ENCODE assay signal across 13 cellular contexts in the genomic region with DNA sequence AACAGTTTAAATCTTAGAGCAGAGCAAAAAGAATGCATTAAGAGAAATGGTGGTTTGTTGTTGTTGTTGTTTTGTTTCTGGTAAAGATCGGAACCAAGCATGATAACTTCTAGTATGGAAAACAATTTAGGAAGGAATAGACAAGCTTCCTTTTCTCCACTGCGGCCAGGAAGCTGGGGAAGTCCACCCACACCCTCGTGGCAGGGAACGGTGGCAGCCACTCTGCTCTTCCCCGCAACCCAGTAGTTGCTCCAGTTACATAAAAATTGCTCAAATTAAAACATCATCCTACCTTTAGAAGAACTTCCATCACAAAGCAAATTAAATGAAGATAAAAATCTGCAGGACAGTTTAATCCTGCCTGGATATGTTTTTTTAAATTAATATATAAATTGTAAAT.
DNase-seq lines count a peak whose midpoint lies in the region; ATAC-seq and TF ChIP-seq lines count a peak whose summit lies in the region.
"Had no signal": no experiment of that assay in that cellular context is flagged by ENCODE, and none has a peak within 500 bp of the region (broad histone marks: within the 10 kb centered on the region; RNA-seq: fewer than 3 reads in every experiment).

No MANE protein-coding gene starts in this region.

- no peaks in the 10 kb centered on the region for H3K9me3 ChIP-seq in SK-N-SH
- no peaks in the 10 kb centered on the region for H3K9me3 ChIP-seq in esophagus squamous epithelium
- H3K9me3 ChIP-seq in transverse colon: no peaks in the 10 kb centered on the region

- TF ChIP-seq RAD21 in SK-N-SH (IDR thresholded peaks at IDR 0.05; ENCODE audit: low read length): no peak

- no peak for ATAC-seq in SK-N-SH treated with all-trans-retinoic acid at 6 μM for 48 hours
- no peak for ATAC-seq in naive thymus-derived CD8-positive, alpha-beta T cell

- H3F3A ChIP-seq in SK-N-SH (replicated peaks; ENCODE audit: insufficient read depth): peaks cover 23% of the 10 kb centered on the region

- DNase-seq in SK-N-SH (no peak), esophagus squamous epithelium (lab: John Stamatoyannopoulos, UW) (no peak), transverse colon (no peak), nephron progenitor cell (no peak), NCI-H748 (lab: John Stamatoyannopoulos, UW; ENCODE audit: unreplicated experiment) (no peak)
- DNase-seq in naive thymus-derived CD8-positive, alpha-beta T cell: no peak
- no peak for DNase-seq in activated naive CD4-positive, alpha-beta T cell treated with anti-CD3 and anti-CD28 coated beads for 36 hours
- DNase-seq: NCI-H1930, SHP77 treated with DMSO at 0.1 percent for 48 hours, substantia nigra had no signal

- peak overlapping the region; percentile 46; the same call in 1 of the 2 replicates for H3K4me2 ChIP-seq in SK-N-SH

- H3K27ac ChIP-seq in SK-N-SH (ENCODE audit: low read depth in 2 of 2, low read length in 1 of 2) (no peak overlapping the region; a peak in 1 of 4 replicates), esophagus squamous epithelium (peak overlapping the region in 3 of 4 donors; percentile 63 to 78 (median 65)), transverse colon (peak overlapping the region; percentile 63 to 76 (median 72))
- H3K27ac ChIP-seq: 22Rv1 had no signal

- no peak overlapping the region for H2AFZ ChIP-seq in SK-N-SH (ENCODE audit: low read depth)

- peak overlapping the region in 1 of 10 donors; percentile 38 for H3K4me3 Mint-ChIP-seq in naive thymus-derived CD8-positive, alpha-beta T cell
- no peak overlapping the region for H3K4me3 Mint-ChIP-seq in nephron progenitor cell
- no peak overlapping the region for H3K4me3 Mint-ChIP-seq in activated naive CD4-positive, alpha-beta T cell treated with anti-CD3 and anti-CD28 coated beads for 36 hours

- H3K9me2 ChIP-seq in SK-N-SH: no peaks in the 10 kb centered on the region

- H3K27me3 ChIP-seq in SK-N-SH (ENCODE audit: insufficient read depth) (no peaks in the 10 kb centered on the region), esophagus squamous epithelium (no peaks in the 10 kb centered on the region), transverse colon (no peaks in the 10 kb centered on the region)

- H3K4me1 ChIP-seq in SK-N-SH (ENCODE audit: control insufficient read depth in 1 of 2, insufficient read depth in 2 of 2, low read depth in 1 of 2, low read length in 1 of 2) (peaks cover 22 to 51% of the 10 kb centered on the region in 2 experiments), esophagus squamous epithelium (peaks cover 51 to 79% (median 55%) of the 10 kb centered on the region in 3 donors), transverse colon (peaks cover 18 to 74% (median 34%) of the 10 kb centered on the region in 4 donors)

- H3K27ac Mint-ChIP-seq in naive thymus-derived CD8-positive, alpha-beta T cell: peak overlapping the region in 8 of 10 donors; percentile 10 to 80 (median 26)
- H3K27ac Mint-ChIP-seq in nephron progenitor cell: no peak overlapping the region
- H3K27ac Mint-ChIP-seq in activated naive CD4-positive, alpha-beta T cell treated with anti-CD3 and anti-CD28 coated beads for 36 hours: no peak overlapping the region
- H3K27ac Mint-ChIP-seq: progenitor cell of endocrine pancreas had no signal

- H3K27me3 Mint-ChIP-seq in naive thymus-derived CD8-positive, alpha-beta T cell: no peaks in the 10 kb centered on the region
- H3K27me3 Mint-ChIP-seq in nephron progenitor cell (ENCODE audit: low read depth, poor library complexity): no peaks in the 10 kb centered on the region
- H3K27me3 Mint-ChIP-seq in activated naive CD4-positive, alpha-beta T cell treated with anti-CD3 and anti-CD28 coated beads for 36 hours (ENCODE audit: low read depth): no peaks in the 10 kb centered on the region
- H3K27me3 Mint-ChIP-seq: progenitor cell of endocrine pancreas had no signal

- CTCF ChIA-PET in SK-N-SH (lab: Yijun Ruan, JAX): interaction anchor here (0.9 to 1.3 kb wide), 2 partner anchors 585 to 590 kb away, joined by 3 to 5 read pairs; no protein-coding TSS in a partner anchor
- CTCF ChIA-PET in activated naive CD4-positive, alpha-beta T cell treated with anti-CD3 and anti-CD28 coated beads for 36 hours (lab: Charles Lee): interaction anchor here (1.3 kb wide), 1 partner anchor 589 kb away, joined by 4 read pairs; no protein-coding TSS in a partner anchor

- peaks cover 2 to 3% of the 10 kb centered on the region in 2 experiments for H3K36me3 ChIP-seq in SK-N-SH (replicated peaks in 1 of 2; ENCODE audit: control insufficient read depth in 1 of 2, insufficient read depth in 2 of 2, low read length in 1 of 2)
- no peaks in the 10 kb centered on the region for H3K36me3 ChIP-seq in esophagus squamous epithelium
- H3K36me3 ChIP-seq in transverse colon: no peaks in the 10 kb centered on the region

- peaks cover 31 to 96% (median 89%) of the 10 kb centered on the region in 4 donors for H3K4me1 Mint-ChIP-seq in naive thymus-derived CD8-positive, alpha-beta T cell
- H3K4me1 Mint-ChIP-seq in nephron progenitor cell: peaks cover 51% of the 10 kb centered on the region
- H3K4me1 Mint-ChIP-seq in activated naive CD4-positive, alpha-beta T cell treated with anti-CD3 and anti-CD28 coated beads for 36 hours (ENCODE audit: low read depth): peaks cover 70% of the 10 kb centered on the region

- in situ Hi-C loops in transverse colon (cut with MboI; ENCODE audit: low pct_ligation_motif_present in 1 of 4, low pct_unique_long_range_greater_than_20kb in 1 of 4, low sequenced_read_pairs in 3 of 4): no loop called here

- H3K4me3 ChIP-seq in SK-N-SH (ENCODE audit: low read depth in 2 of 2, low read length in 1 of 2) (no peak overlapping the region), esophagus squamous epithelium (no peak overlapping the region), transverse colon (no peak overlapping the region)

- WGBS in SK-N-SH (ENCODE audit: low lambda C conversion rate): 73% methylated on average over 5 of the region's 5 CpGs
- 49 to 55% methylated on average over 5 of the region's 5 CpGs for WGBS in esophagus squamous epithelium, 2 donors
- WGBS in transverse colon (ENCODE audit: low coverage in 1 of 2), 2 donors: 40 to 67% methylated on average over 3 to 5 of the region's 5 CpGs

- H3K9me3 Mint-ChIP-seq in naive thymus-derived CD8-positive, alpha-beta T cell: no peaks in the 10 kb centered on the region
- H3K9me3 Mint-ChIP-seq in nephron progenitor cell: no peaks in the 10 kb centered on the region
- no peaks in the 10 kb centered on the region for H3K9me3 Mint-ChIP-seq in activated naive CD4-positive, alpha-beta T cell treated with anti-CD3 and anti-CD28 coated beads for 36 hours

- no peak for TF ChIP-seq CTCF in SK-N-SH (IDR thresholded peaks at IDR 0.05)
- TF ChIP-seq CTCF in esophagus squamous epithelium (IDR thresholded peaks at IDR 0.05): no peak
- TF ChIP-seq CTCF in transverse colon (IDR thresholded peaks at IDR 0.05): no peak
- no peak for TF ChIP-seq CTCF in nephron progenitor cell (IDR thresholded peaks at IDR 0.05)

- H3K9ac ChIP-seq in SK-N-SH: no peak overlapping the region

- peaks cover 95% of the 10 kb centered on the region for H4K20me1 ChIP-seq in SK-N-SH (ENCODE audit: insufficient read depth)

- POLR2A ChIA-PET in SK-N-SH (lab: Yijun Ruan, JAX): no interaction called here
- POLR2A ChIA-PET in naive thymus-derived CD8-positive, alpha-beta T cell (lab: Charles Lee): interaction anchor here (0.5 to 0.7 kb wide), 2 partner anchors 17 to 117 kb away, joined by 4 to 5 read pairs; no protein-coding TSS in a partner anchor

- peaks cover 0 to 4% (median 0%) of the 10 kb centered on the region in 3 donors for H3K36me3 Mint-ChIP-seq in naive thymus-derived CD8-positive, alpha-beta T cell
- no peaks in the 10 kb centered on the region for H3K36me3 Mint-ChIP-seq in nephron progenitor cell (ENCODE audit: low read depth)
- H3K36me3 Mint-ChIP-seq in activated naive CD4-positive, alpha-beta T cell treated with anti-CD3 and anti-CD28 coated beads for 36 hours (ENCODE audit: low read depth): no peaks in the 10 kb centered on the region

- TF ChIP-seq POLR2A in esophagus squamous epithelium (IDR thresholded peaks at IDR 0.05) (no peak), transverse colon (IDR thresholded peaks at IDR 0.05) (no peak)

- TF ChIP-seq EP300 in SK-N-SH (IDR thresholded peaks at IDR 0.05; ENCODE audit: borderline replicate concordance in 1 of 2, low read depth in 1 of 2, low read length in 1 of 2) (no peak), transverse colon (IDR thresholded peaks at IDR 0.05; ENCODE audit: low read depth) (no peak)

- peaks cover 100% of the 10 kb centered on the region for H3K79me2 ChIP-seq in SK-N-SH (ENCODE audit: insufficient read depth)

- intact Hi-C loops in esophagus squamous epithelium (cut with DNase I) (no loop called here), transverse colon (cut with DNase I; ENCODE audit: low total_unique reads) (no loop called here)
- intact Hi-C loops in activated naive CD4-positive, alpha-beta T cell treated with anti-CD3 and anti-CD28 coated beads for 36 hours (cut with micrococcal nuclease): loop anchor here (1.0 kb wide), 2 partner anchors 7 to 14 kb away; no protein-coding TSS in a partner anchor

TF ChIP-seq in SK-N-SH, 30 proteins besides CTCF, POLR2A, EP300 and RAD21 (continues in another document):
- TF ChIP-seq TEAD4 (IDR thresholded peaks at IDR 0.05; ENCODE audit: borderline replicate concordance, insufficient read depth): no peak
- TF ChIP-seq MEF2A (IDR thresholded peaks at IDR 0.05; ENCODE audit: borderline replicate concordance, low read depth): no peak
- no peak for TF ChIP-seq NRF1 (IDR thresholded peaks at IDR 0.05; ENCODE audit: low read depth, low read length)
- no peak for TF ChIP-seq MXI1 (IDR thresholded peaks at IDR 0.05; ENCODE audit: low read depth, low read length)

TF ChIP-seq in SK-N-SH treated with all-trans-retinoic acid at 6 μM for 48 hours, 23 proteins besides CTCF, POLR2A, EP300 and RAD21:
- TF ChIP-seq ESRRG (CRISPR knock-in tag; IDR thresholded peaks at IDR 0.05): no peak
- TF ChIP-seq GLIS3 (CRISPR knock-in tag; IDR thresholded peaks at IDR 0.05): no peak

Comparison
In these comparisons a context has a peak if more than half of its experiments do, and no peak if none do; other contexts are left out.
1. H3K27ac ChIP-seq: peak in esophagus squamous epithelium (3 of 4) and transverse colon (4 of 4); none in SK-N-SH (0 of 2).
2. H3K27ac Mint-ChIP-seq: peak in naive thymus-derived CD8-positive, alpha-beta T cell (8 of 10); none in nephron progenitor cell (single experiment) and activated naive CD4-positive, alpha-beta T cell treated with anti-CD3 and anti-CD28 coated beads for 36 hours (single experiment).